In genomic region chr6:163083141-163083540, GRCh38 we compare ENCODE assay signal across 20 cellular contexts.
"Had no signal": no experiment of that assay in that cellular context is flagged by ENCODE, and none has a peak within 500 bp of the region (broad histone marks: within the 10 kb centered on the region; RNA-seq: fewer than 3 reads in every experiment).

No MANE protein-coding gene starts in this region.

- H3K4me3 Mint-ChIP-seq: effector memory CD8-positive, alpha-beta T cell; naive thymus-derived CD4-positive, alpha-beta T cell; nephron progenitor cell; type B pancreatic cell had no signal

- H3K4me1 ChIP-seq: foreskin keratinocyte, right atrium auricular region, sigmoid colon, thyroid gland, uterus had no signal

- H3K27ac ChIP-seq: foreskin keratinocyte, right atrium auricular region, sigmoid colon, skin epidermis, thyroid gland, uterus had no signal

- H3K9me3 Mint-ChIP-seq: nephron progenitor cell, type B pancreatic cell had no signal

- H3K36me3 ChIP-seq: right atrium auricular region, sigmoid colon, thyroid gland, uterus had no signal

- H3K9me3 ChIP-seq: right atrium auricular region, sigmoid colon, thyroid gland, uterus had no signal

- H3K27me3 ChIP-seq: right atrium auricular region, sigmoid colon, thyroid gland, uterus had no signal

- H3K27ac Mint-ChIP-seq: effector memory CD8-positive, alpha-beta T cell; naive thymus-derived CD4-positive, alpha-beta T cell; nephron progenitor cell; type B pancreatic cell had no signal

- H3K4me1 Mint-ChIP-seq: naive thymus-derived CD4-positive, alpha-beta T cell had no signal

- H3K36me3 Mint-ChIP-seq: naive thymus-derived CD4-positive, alpha-beta T cell; type B pancreatic cell had no signal

- H3K4me3 ChIP-seq: lung, right atrium auricular region, sigmoid colon, skin epidermis, thyroid gland, uterus had no signal

- DNase-seq: effector memory CD8-positive, alpha-beta T cell; erythroblast; foreskin keratinocyte; head of caudate nucleus; hippocampal formation; left colon; left ventricle myocardium superior; mesenchymal stem cell; naive thymus-derived CD4-positive, alpha-beta T cell; nephron progenitor cell; posterior cingulate gyrus; sigmoid colon; stimulated activated CD4-positive, alpha-beta T cell treated with anti-CD3 and anti-CD28 coated beads, Interleukin-2, amount 100 ng/mL, for 24 hours; stimulated activated naive CD4-positive, alpha-beta T cell treated with Interleukin-2 at 50 U/mL for 16 hours; thyroid gland; uterus had no signal

- ATAC-seq: effector memory CD8-positive, alpha-beta T cell; foreskin keratinocyte; left colon; left ventricle myocardium superior; naive thymus-derived CD4-positive, alpha-beta T cell had no signal
